ENCODE assay signal across 8 cellular contexts in genomic region chr2:233156461-233156860, GRCh38.
DNase-seq lines count a peak whose midpoint lies in the region; ATAC-seq and TF ChIP-seq lines count a peak whose summit lies in the region.
"Not testable (repeated sequence)": the region's sequence is repeated elsewhere in the genome, so short reads cannot be mapped to it uniquely, and the experiment has no call there.

No MANE protein-coding gene starts in this region.

- H3K79me2 ChIP-seq in PC-9 (ENCODE audit: low read depth) = not testable (repeated sequence)

- TF ChIP-seq CTCF in PC-9 (conservative IDR thresholded peaks at IDR 0.05); neural crest cell (conservative IDR thresholded peaks at IDR 0.05): not testable (repeated sequence)

- H3K9me3 Mint-ChIP-seq in CD8-positive, alpha-beta memory T cell; activated CD4-positive, alpha-beta memory T cell treated with anti-CD3 and anti-CD28 coated beads, Interleukin-2, amount 10 ng/mL, durations not matched to agents 7 days and 5 days; activated naive CD4-positive, alpha-beta T cell treated with anti-CD3 and anti-CD28 coated beads, Interleukin-2, amount 10 ng/mL, durations not matched to agents 7 days and 5 days; central memory CD8-positive, alpha-beta T cell; memory B cell; neural crest cell; stimulated activated naive B cell treated with anti-CD40 and anti-IgM and Interleukin-4, amounts not matched to agents 10 μg/mL and 1 μg/mL and 100 μg/mL, for 72 hours: not testable (repeated sequence)

- POLR2A ChIA-PET in CD8-positive, alpha-beta memory T cell (lab: Charles Lee); PC-9 (lab: Charles Lee; ENCODE audit: unreplicated experiment); activated CD4-positive, alpha-beta memory T cell treated with anti-CD3 and anti-CD28 coated beads, Interleukin-2, amount 10 ng/mL, durations not matched to agents 7 days and 5 days (lab: Charles Lee): not testable (repeated sequence)

- H4K20me1 ChIP-seq in PC-9 (ENCODE audit: insufficient read depth) = not testable (repeated sequence)

- H3K4me3 ChIP-seq in CD8-positive, alpha-beta memory T cell (ENCODE audit: low read length); PC-9: not testable (repeated sequence)

- ATAC-seq in central memory CD8-positive, alpha-beta T cell (replicated peaks; ENCODE audit: extremely low read depth, poor library complexity, severe bottlenecking); memory B cell (ENCODE audit: low read depth); stimulated activated naive B cell treated with anti-CD40 and anti-IgM and Interleukin-4, amounts not matched to agents 10 μg/mL and 1 μg/mL and 100 μg/mL, for 72 hours (replicated peaks): not testable (repeated sequence)

- not testable (repeated sequence) for H3K27ac ChIP-seq in CD8-positive, alpha-beta memory T cell (ENCODE audit: low read depth, low read length); PC-9

- CTCF ChIA-PET in CD8-positive, alpha-beta memory T cell (lab: Charles Lee); PC-9 (lab: Charles Lee); activated CD4-positive, alpha-beta memory T cell treated with anti-CD3 and anti-CD28 coated beads, Interleukin-2, amount 10 ng/mL, durations not matched to agents 7 days and 5 days (lab: Charles Lee); activated naive CD4-positive, alpha-beta T cell treated with anti-CD3 and anti-CD28 coated beads, Interleukin-2, amount 10 ng/mL, durations not matched to agents 7 days and 5 days (lab: Charles Lee): not testable (repeated sequence)

- not testable (repeated sequence) for H3K4me2 ChIP-seq in PC-9

- H3K27ac Mint-ChIP-seq in CD8-positive, alpha-beta memory T cell = peak overlapping the region; percentile 3 to 97 (median 60)
- peak overlapping the region; percentile 6 for H3K27ac Mint-ChIP-seq in activated CD4-positive, alpha-beta memory T cell treated with anti-CD3 and anti-CD28 coated beads, Interleukin-2, amount 10 ng/mL, durations not matched to agents 7 days and 5 days
- H3K27ac Mint-ChIP-seq in activated naive CD4-positive, alpha-beta T cell treated with anti-CD3 and anti-CD28 coated beads, Interleukin-2, amount 10 ng/mL, durations not matched to agents 7 days and 5 days = peak overlapping the region; percentile 42
- H3K27ac Mint-ChIP-seq in central memory CD8-positive, alpha-beta T cell (ENCODE audit: low read depth) = peak overlapping the region; percentile 79
- H3K27ac Mint-ChIP-seq in memory B cell (peak overlapping the region; percentile 81), neural crest cell (ENCODE audit: unreplicated experiment) (peak overlapping the region; percentile 43)
- peak overlapping the region; percentile 86 for H3K27ac Mint-ChIP-seq in stimulated activated naive B cell treated with anti-CD40 and anti-IgM and Interleukin-4, amounts not matched to agents 10 μg/mL and 1 μg/mL and 100 μg/mL, for 72 hours

- not testable (repeated sequence) for H3K9me3 ChIP-seq in CD8-positive, alpha-beta memory T cell (ENCODE audit: low read length); PC-9 (ENCODE audit: insufficient read depth, low read depth)

- intact Hi-C loops in PC-9 (cut with micrococcal nuclease; ENCODE audit: unreplicated experiment) = not testable (repeated sequence)

- H3K36me3 Mint-ChIP-seq in CD8-positive, alpha-beta memory T cell = peaks cover 18 to 95% (median 27%) of the 10 kb centered on the region in 3 donors
- H3K36me3 Mint-ChIP-seq in activated CD4-positive, alpha-beta memory T cell treated with anti-CD3 and anti-CD28 coated beads, Interleukin-2, amount 10 ng/mL, durations not matched to agents 7 days and 5 days (ENCODE audit: low read depth) = peaks cover 86% of the 10 kb centered on the region
- H3K36me3 Mint-ChIP-seq in activated naive CD4-positive, alpha-beta T cell treated with anti-CD3 and anti-CD28 coated beads, Interleukin-2, amount 10 ng/mL, durations not matched to agents 7 days and 5 days = peaks cover 73% of the 10 kb centered on the region
- H3K36me3 Mint-ChIP-seq in central memory CD8-positive, alpha-beta T cell (ENCODE audit: insufficient read depth) = peaks cover 78% of the 10 kb centered on the region
- H3K36me3 Mint-ChIP-seq in memory B cell = peaks cover 59% of the 10 kb centered on the region
- H3K36me3 Mint-ChIP-seq in neural crest cell (ENCODE audit: low read depth) = not testable (repeated sequence)
- peaks cover 63 to 80% of the 10 kb centered on the region in 2 donors for H3K36me3 Mint-ChIP-seq in stimulated activated naive B cell treated with anti-CD40 and anti-IgM and Interleukin-4, amounts not matched to agents 10 μg/mL and 1 μg/mL and 100 μg/mL, for 72 hours

- BruUV-seq in PC-9 (replicated peaks; lab: Mats Ljungman, UMichigan) = not testable (repeated sequence)

- H2AFZ ChIP-seq in PC-9 = 0 out of 2 replicates have a peak overlapping the region, but pooled peaks have one; percentile 5

- not testable (repeated sequence) for H3F3A ChIP-seq in PC-9 (ENCODE audit: insufficient read depth, low read depth)

- H3K4me1 ChIP-seq in CD8-positive, alpha-beta memory T cell (ENCODE audit: insufficient read depth, low read length); PC-9 (replicated peaks; ENCODE audit: insufficient read depth): not testable (repeated sequence)

- peak overlapping the region in 3 of 7 donors; percentile 8 to 40 (median 12) for H3K4me3 Mint-ChIP-seq in CD8-positive, alpha-beta memory T cell
- not testable (repeated sequence) for H3K4me3 Mint-ChIP-seq in activated CD4-positive, alpha-beta memory T cell treated with anti-CD3 and anti-CD28 coated beads, Interleukin-2, amount 10 ng/mL, durations not matched to agents 7 days and 5 days; activated naive CD4-positive, alpha-beta T cell treated with anti-CD3 and anti-CD28 coated beads, Interleukin-2, amount 10 ng/mL, durations not matched to agents 7 days and 5 days; central memory CD8-positive, alpha-beta T cell; memory B cell; neural crest cell; stimulated activated naive B cell treated with anti-CD40 and anti-IgM and Interleukin-4, amounts not matched to agents 10 μg/mL and 1 μg/mL and 100 μg/mL, for 72 hours

- H3K36me3 ChIP-seq in CD8-positive, alpha-beta memory T cell (ENCODE audit: insufficient read depth, low read length) = peaks cover 51% of the 10 kb centered on the region
- H3K36me3 ChIP-seq in PC-9 (ENCODE audit: low read depth) = not testable (repeated sequence)

- peaks cover 22 to 32% (median 30%) of the 10 kb centered on the region in 3 donors for H3K4me1 Mint-ChIP-seq in CD8-positive, alpha-beta memory T cell
- H3K4me1 Mint-ChIP-seq in activated CD4-positive, alpha-beta memory T cell treated with anti-CD3 and anti-CD28 coated beads, Interleukin-2, amount 10 ng/mL, durations not matched to agents 7 days and 5 days = peaks cover 18% of the 10 kb centered on the region
- not testable (repeated sequence) for H3K4me1 Mint-ChIP-seq in activated naive CD4-positive, alpha-beta T cell treated with anti-CD3 and anti-CD28 coated beads, Interleukin-2, amount 10 ng/mL, durations not matched to agents 7 days and 5 days; memory B cell; neural crest cell
- peaks cover 32% of the 10 kb centered on the region for H3K4me1 Mint-ChIP-seq in central memory CD8-positive, alpha-beta T cell
- H3K4me1 Mint-ChIP-seq in stimulated activated naive B cell treated with anti-CD40 and anti-IgM and Interleukin-4, amounts not matched to agents 10 μg/mL and 1 μg/mL and 100 μg/mL, for 72 hours = peaks cover 14 to 17% of the 10 kb centered on the region in 2 donors

- H3K9me2 ChIP-seq in PC-9 (ENCODE audit: insufficient read depth) = not testable (repeated sequence)

- H3K27me3 ChIP-seq in CD8-positive, alpha-beta memory T cell (ENCODE audit: insufficient read depth, low read length, poor library complexity, severe bottlenecking); PC-9 (ENCODE audit: insufficient read depth, low read depth): not testable (repeated sequence)

- DNase-seq in CD8-positive, alpha-beta memory T cell; PC-9; activated CD4-positive, alpha-beta memory T cell treated with anti-CD3 and anti-CD28 coated beads, Interleukin-2, amount 10 ng/mL, durations not matched to agents 7 days and 5 days; activated naive CD4-positive, alpha-beta T cell treated with anti-CD3 and anti-CD28 coated beads, Interleukin-2, amount 10 ng/mL, durations not matched to agents 7 days and 5 days; central memory CD8-positive, alpha-beta T cell (ENCODE audit: low spot score in 2 of 2); memory B cell (ENCODE audit: low spot score in 2 of 2); neural crest cell (ENCODE audit: low read depth, low spot score); stimulated activated naive B cell treated with anti-CD40 and anti-IgM and Interleukin-4, amounts not matched to agents 10 μg/mL and 1 μg/mL and 100 μg/mL, for 72 hours: not testable (repeated sequence)

- H3K27me3 Mint-ChIP-seq in CD8-positive, alpha-beta memory T cell; activated CD4-positive, alpha-beta memory T cell treated with anti-CD3 and anti-CD28 coated beads, Interleukin-2, amount 10 ng/mL, durations not matched to agents 7 days and 5 days; activated naive CD4-positive, alpha-beta T cell treated with anti-CD3 and anti-CD28 coated beads, Interleukin-2, amount 10 ng/mL, durations not matched to agents 7 days and 5 days; central memory CD8-positive, alpha-beta T cell; memory B cell; stimulated activated naive B cell treated with anti-CD40 and anti-IgM and Interleukin-4, amounts not matched to agents 10 μg/mL and 1 μg/mL and 100 μg/mL, for 72 hours: not testable (repeated sequence)
- peaks cover 11% of the 10 kb centered on the region for H3K27me3 Mint-ChIP-seq in neural crest cell (ENCODE audit: low read depth)

Comparison
In these comparisons a context has a peak if more than half of its experiments do, and no peak if none do; other contexts are left out.
1. H3K27ac Mint-ChIP-seq: peak in every context shown above with its lines; median percentile 86 in stimulated activated naive B cell treated with anti-CD40 and anti-IgM and Interleukin-4, amounts not matched to agents 10 μg/mL and 1 μg/mL and 100 μg/mL, for 72 hours; 81 in memory B cell; 79 in central memory CD8-positive, alpha-beta T cell; 60 in CD8-positive, alpha-beta memory T cell; 43 in neural crest cell; 42 in activated naive CD4-positive, alpha-beta T cell treated with anti-CD3 and anti-CD28 coated beads, Interleukin-2, amount 10 ng/mL, durations not matched to agents 7 days and 5 days; 6 in activated CD4-positive, alpha-beta memory T cell treated with anti-CD3 and anti-CD28 coated beads, Interleukin-2, amount 10 ng/mL, durations not matched to agents 7 days and 5 days.